Comparison of ENCODE assay signal across 8 cellular contexts in genomic region chr9:122941560-122942234, GRCh38. TPM values are rescaled to one million over a fixed set of nuclear protein-coding genes. Genes with fewer than 3 reads are reported as not detected.
DNase-seq lines count a peak whose midpoint lies in the region; ATAC-seq and TF ChIP-seq lines count a peak whose summit lies in the region.

No MANE protein-coding gene starts in this region.

- no peak for TF ChIP-seq CTCF in chondrocyte (IDR thresholded peaks at IDR 0.05)
- TF ChIP-seq CTCF in lower leg skin (IDR thresholded peaks at IDR 0.05): no peak
- no peak for TF ChIP-seq CTCF in thyroid gland (IDR thresholded peaks at IDR 0.05)

- no peaks in the 10 kb centered on the region for H3K9me3 Mint-ChIP-seq in activated CD4-positive, alpha-beta T cell treated with anti-CD3 and anti-CD28 coated beads, Interleukin-2, amount 10 ng/mL, durations not matched to agents 24 days and 14 days
- no peaks in the 10 kb centered on the region for H3K9me3 Mint-ChIP-seq in chondrocyte (ENCODE audit: low read depth)

- H3K27me3 ChIP-seq in thyroid gland: no peaks in the 10 kb centered on the region

- 4 to 5% methylated on average over 18 of the region's 18 CpGs for WGBS in lower leg skin, 2 donors
- 6 to 7% methylated on average over 18 of the region's 18 CpGs for WGBS in thyroid gland, 2 donors

- H3K4me1 Mint-ChIP-seq in activated CD4-positive, alpha-beta T cell treated with anti-CD3 and anti-CD28 coated beads, Interleukin-2, amount 10 ng/mL, durations not matched to agents 24 days and 14 days: peaks cover 29% of the 10 kb centered on the region
- H3K4me1 Mint-ChIP-seq in chondrocyte (ENCODE audit: low read depth): peaks cover 57% of the 10 kb centered on the region

- peak overlapping the region; percentile 90 for H3K27ac Mint-ChIP-seq in activated CD4-positive, alpha-beta T cell treated with anti-CD3 and anti-CD28 coated beads, Interleukin-2, amount 10 ng/mL, durations not matched to agents 24 days and 14 days
- H3K27ac Mint-ChIP-seq in chondrocyte (ENCODE audit: unreplicated experiment): peak overlapping the region; percentile 94

- DNase-seq in activated CD4-positive, alpha-beta T cell treated with anti-CD3 and anti-CD28 coated beads, Interleukin-2, amount 10 ng/mL, durations not matched to agents 24 days and 14 days: no peak
- DNase-seq in activated CD4-positive, alpha-beta T cell treated with anti-CD3 and anti-CD28 coated beads for 1 hour: no peak
- DNase-seq in NCI-H69 (lab: John Stamatoyannopoulos, UW) (peak; percentile 44), chondrocyte (ENCODE audit: low spot score) (no peak), lower leg skin (ENCODE audit: low spot score in 2 of 2) (no peak), thyroid gland (no peak)

- peak overlapping the region; percentile 99 for H3K4me3 Mint-ChIP-seq in activated CD4-positive, alpha-beta T cell treated with anti-CD3 and anti-CD28 coated beads, Interleukin-2, amount 10 ng/mL, durations not matched to agents 24 days and 14 days
- peak overlapping the region; percentile 93 for H3K4me3 Mint-ChIP-seq in chondrocyte (ENCODE audit: unreplicated experiment)

- peak overlapping the region; percentile 77 to 93 (median 93) for H3K27ac ChIP-seq in thyroid gland

- intact Hi-C loops in activated CD4-positive, alpha-beta T cell treated with anti-CD3 and anti-CD28 coated beads, Interleukin-2, amount 10 ng/mL, durations not matched to agents 24 days and 14 days (cut with micrococcal nuclease): loop anchor here (1.0 to 10.0 kb wide), 7 partner anchors 29 to 1473 kb away; partner anchors contain the start of genes PDCL, PSMB7 and ZBTB6
- intact Hi-C loops in lower leg skin (cut with DNase I; ENCODE audit: low total_unique reads): no loop called here
- intact Hi-C loops in thyroid gland (cut with DNase I): no loop called here

- no peak for ATAC-seq in HG03457 (IDR thresholded peaks at IDR 0.05; ENCODE audit: unreplicated experiment)
- no peak for ATAC-seq in GM21360 (IDR thresholded peaks at IDR 0.05; ENCODE audit: unreplicated experiment)

- H3K9me3 ChIP-seq in thyroid gland: no peaks in the 10 kb centered on the region

- no peaks in the 10 kb centered on the region for H3K27me3 Mint-ChIP-seq in activated CD4-positive, alpha-beta T cell treated with anti-CD3 and anti-CD28 coated beads, Interleukin-2, amount 10 ng/mL, durations not matched to agents 24 days and 14 days
- no peaks in the 10 kb centered on the region for H3K27me3 Mint-ChIP-seq in chondrocyte (ENCODE audit: low read depth)

- H3K4me3 ChIP-seq in lower leg skin (ENCODE audit: low read depth, poor library complexity, severe bottlenecking): peak overlapping the region; percentile 67
- peak overlapping the region; percentile 60 to 74 (median 64) for H3K4me3 ChIP-seq in thyroid gland (replicated peaks in 1 of 3)

- H3K4me1 ChIP-seq in thyroid gland: peaks cover 15 to 20% of the 10 kb centered on the region in 2 donors

- TF ChIP-seq POLR2A in lower leg skin (IDR thresholded peaks at IDR 0.05) (no peak), thyroid gland (IDR thresholded peaks at IDR 0.05) (no peak)

- peaks cover 0 to 1% of the 10 kb centered on the region in 2 donors for H3K36me3 ChIP-seq in thyroid gland

- peaks cover 17% of the 10 kb centered on the region for H3K36me3 Mint-ChIP-seq in activated CD4-positive, alpha-beta T cell treated with anti-CD3 and anti-CD28 coated beads, Interleukin-2, amount 10 ng/mL, durations not matched to agents 24 days and 14 days (ENCODE audit: low read depth)
- peaks cover 3% of the 10 kb centered on the region for H3K36me3 Mint-ChIP-seq in chondrocyte (ENCODE audit: low read depth)

RNA-seq across cellular contexts. Expression of gene RABGAP1, which starts 0.9 kb away (rescaled TPM):
- 23.9 and 25.7 TPM in 2 replicates for total RNA-seq in activated CD4-positive, alpha-beta T cell treated with anti-CD3 and anti-CD28 coated beads, Interleukin-2, amount 10 ng/mL, durations not matched to agents 24 days and 14 days
- total RNA-seq in chondrocyte (91.8 to 94.2 TPM (median 92.9 TPM) in 3 replicates), lower leg skin (10 to 100 TPM; 36.7 to 52.1 (median 45.4) TPM), thyroid gland (100 to 1,000 TPM in 3 of 4 donors, 10 to 100 TPM in 1; 90.7 to 144 (median 127) TPM)

RNA-seq across cellular contexts. Expression of gene ZBTB26, which starts 10.4 kb away (rescaled TPM):
- 8.4 and 8.9 TPM in 2 replicates for total RNA-seq in activated CD4-positive, alpha-beta T cell treated with anti-CD3 and anti-CD28 coated beads, Interleukin-2, amount 10 ng/mL, durations not matched to agents 24 days and 14 days
- total RNA-seq in chondrocyte (5.1 to 6.9 TPM (median 6.2 TPM) in 3 replicates), lower leg skin (1 to 10 TPM; 2.0 to 5.9 (median 4.8) TPM), thyroid gland (10 to 100 TPM; 10.9 to 15.6 (median 12.7) TPM)

RNA-seq across cellular contexts. Expression of gene ZBTB6, which starts 28.6 kb away (rescaled TPM):
- 10.7 and 11.6 TPM in 2 replicates for total RNA-seq in activated CD4-positive, alpha-beta T cell treated with anti-CD3 and anti-CD28 coated beads, Interleukin-2, amount 10 ng/mL, durations not matched to agents 24 days and 14 days
- total RNA-seq in chondrocyte (8.1 to 8.9 TPM (median 8.6 TPM) in 3 replicates), lower leg skin (1 to 10 TPM; 6.9 to 9.6 (median 8.3) TPM), thyroid gland (10 to 100 TPM; 12.3 to 16.4 (median 14.2) TPM)

RNA-seq across cellular contexts. Expression of gene RC3H2, which starts 36.5 kb away (rescaled TPM):
- total RNA-seq in activated CD4-positive, alpha-beta T cell treated with anti-CD3 and anti-CD28 coated beads, Interleukin-2, amount 10 ng/mL, durations not matched to agents 24 days and 14 days: 39.7 and 40.2 TPM in 2 replicates
- total RNA-seq in chondrocyte (74.4 to 87.2 TPM (median 74.6 TPM) in 3 replicates), lower leg skin (10 to 100 TPM; 24.2 to 30.9 (median 27.1) TPM), thyroid gland (10 to 100 TPM; 43.1 to 91.2 (median 52.9) TPM)
